8 cellular contexts compared by ENCODE assay signal in genomic region chr20:2102585-2103453, GRCh38. TPM values are rescaled to one million over a fixed set of nuclear protein-coding genes. Genes with fewer than 3 reads are reported as not detected.
DNase-seq lines count a peak whose midpoint lies in the region; ATAC-seq, FAIRE-seq and TF ChIP-seq lines count a peak whose summit lies in the region.

No MANE protein-coding gene starts in this region.

- no peaks in the 10 kb centered on the region for H3K9me3 Mint-ChIP-seq in activated T-helper 17 cell treated with anti-CD3 and anti-CD28 coated beads, Interleukin-2, amount 50 U/mL, for 72 hours
- no peaks in the 10 kb centered on the region for H3K9me3 Mint-ChIP-seq in nephron

- H3K4me1 Mint-ChIP-seq in activated T-helper 17 cell treated with anti-CD3 and anti-CD28 coated beads, Interleukin-2, amount 50 U/mL, for 72 hours: peaks cover 24% of the 10 kb centered on the region
- H3K4me1 Mint-ChIP-seq in nephron: peaks cover 35% of the 10 kb centered on the region

- FAIRE-seq in RCC 7860 (lab: Jason Lieb, UNC): no peak

- H3K27me3 Mint-ChIP-seq in activated T-helper 17 cell treated with anti-CD3 and anti-CD28 coated beads, Interleukin-2, amount 50 U/mL, for 72 hours: no peaks in the 10 kb centered on the region
- H3K27me3 Mint-ChIP-seq in nephron (ENCODE audit: low read depth): no peaks in the 10 kb centered on the region

- peak overlapping the region; percentile 94 for H3K4me3 Mint-ChIP-seq in activated T-helper 17 cell treated with anti-CD3 and anti-CD28 coated beads, Interleukin-2, amount 50 U/mL, for 72 hours
- H3K4me3 Mint-ChIP-seq in nephron: peak overlapping the region; percentile 95 to 99 (median 97)

- peak; percentile 61 for ATAC-seq in GM21528 (IDR thresholded peaks at IDR 0.05; ENCODE audit: low FRiP score, unreplicated experiment)
- ATAC-seq in activated T-helper 17 cell treated with anti-CD3 and anti-CD28 coated beads, Interleukin-2, amount 50 U/mL, for 72 hours (replicated peaks): peak; percentile 72
- ATAC-seq in stimulated activated naive CD8-positive, alpha-beta T cell treated with anti-CD3 and anti-CD28 coated beads, Interleukin-15, Interleukin-2, amounts not matched to agents 100 U/mL and 50 U/mL, for 24 hours: peak; percentile 64

- peak overlapping the region; percentile 100 for H3K27ac Mint-ChIP-seq in activated T-helper 17 cell treated with anti-CD3 and anti-CD28 coated beads, Interleukin-2, amount 50 U/mL, for 72 hours
- peak overlapping the region; percentile 100 for H3K27ac Mint-ChIP-seq in nephron

- peaks cover 51% of the 10 kb centered on the region for H3K36me3 Mint-ChIP-seq in activated T-helper 17 cell treated with anti-CD3 and anti-CD28 coated beads, Interleukin-2, amount 50 U/mL, for 72 hours (ENCODE audit: low read depth)
- H3K36me3 Mint-ChIP-seq in nephron (ENCODE audit: low read depth): peaks cover 22% of the 10 kb centered on the region

- peak; percentile 50 for DNase-seq in DMS53 treated with DMSO at 0.1 percent for 48 hours (lab: John Stamatoyannopoulos, UW; ENCODE audit: unreplicated experiment)
- peak; percentile 95 for DNase-seq in HuH-7.5 (ENCODE audit: low spot score)
- DNase-seq in RCC 7860 (ENCODE audit: low spot score): peak; percentile 62
- peak; percentile 43 for DNase-seq in fibroblast of peridontal ligament (ENCODE audit: extremely low read depth)
- DNase-seq in stimulated activated naive CD8-positive, alpha-beta T cell treated with anti-CD3 and anti-CD28 coated beads, Interleukin-15, Interleukin-2, amounts not matched to agents 100 U/mL and 50 U/mL, for 24 hours: peak; percentile 84

- no peak for TF ChIP-seq CTCF in nephron (IDR thresholded peaks at IDR 0.05; ENCODE audit: unreplicated experiment in 3 of 3)

RNA-seq across cellular contexts. Expression of gene STK35, which starts 1.2 kb away (rescaled TPM):
- total RNA-seq in activated T-helper 17 cell treated with anti-CD3 and anti-CD28 coated beads, Interleukin-2, amount 50 U/mL, for 72 hours: 10 to 100 TPM; 23.1 to 25.9 TPM

Comparison
In these comparisons a context has a peak if more than half of its experiments do, and no peak if none do; other contexts are left out.
1. Peak in every context shown above with its lines: DNase-seq and ATAC-seq.
2. DNase-seq: peak in every context shown above with its lines; median percentile 95 in HuH-7.5; 84 in stimulated activated naive CD8-positive, alpha-beta T cell treated with anti-CD3 and anti-CD28 coated beads, Interleukin-15, Interleukin-2, amounts not matched to agents 100 U/mL and 50 U/mL, for 24 hours; 62 in RCC 7860; 50 in DMS53 treated with DMSO at 0.1 percent for 48 hours; 43 in fibroblast of peridontal ligament.